Comparison of ENCODE assay signal across 20 cellular contexts in genomic region chr2:19764998-19765397, GRCh38.
DNase-seq lines count a peak whose midpoint lies in the region; ATAC-seq, FAIRE-seq and TF ChIP-seq lines count a peak whose summit lies in the region.
"Had no signal": no experiment of that assay in that cellular context is flagged by ENCODE, and none has a peak within 500 bp of the region (broad histone marks: within the 10 kb centered on the region; RNA-seq: fewer than 3 reads in every experiment).

No MANE protein-coding gene starts in this region.

- FAIRE-seq in HepG2 (lab: Jason Lieb, UNC): peak; percentile 52
- FAIRE-seq: GM12878, H1 had no signal

- H3K4me1 ChIP-seq in HepG2 (ENCODE audit: insufficient read depth, low read length) (no peaks in the 10 kb centered on the region), right lobe of liver (no peaks in the 10 kb centered on the region)
- H3K4me1 ChIP-seq: BLaER1 treated with 17β-estradiol and CSF1 and Interleukin-3, amounts not matched to agents 10 nM and 100 nM had no signal

- peak; percentile 73; the same call in 2 of the 3 replicates for ATAC-seq in HepG2
- ATAC-seq in right lobe of liver: no peak
- ATAC-seq in left lobe of liver: no peak
- no peak for ATAC-seq in GM18870 (IDR thresholded peaks at IDR 0.05; ENCODE audit: unreplicated experiment)
- no peak for ATAC-seq in SK-N-SH treated with all-trans-retinoic acid at 6 μM for 48 hours
- no peak for ATAC-seq in HG02840 (IDR thresholded peaks at IDR 0.05; ENCODE audit: low FRiP score, unreplicated experiment)
- ATAC-seq: GM12878 had no signal

- H3K36me3 ChIP-seq in HepG2 (replicated peaks in 1 of 2; ENCODE audit: control insufficient read depth in 1 of 2, insufficient read depth in 2 of 2, low read length in 2 of 2) (no peaks in the 10 kb centered on the region), right lobe of liver (no peaks in the 10 kb centered on the region), brain microvascular endothelial cell (replicated peaks) (no peaks in the 10 kb centered on the region)
- H3K36me3 ChIP-seq: BLaER1 treated with 17β-estradiol and CSF1 and Interleukin-3, amounts not matched to agents 10 nM and 100 nM; SJSA1 had no signal

- no peak overlapping the region for H2AFZ ChIP-seq in HepG2 (ENCODE audit: low read length)

- no peak overlapping the region for H3K9ac ChIP-seq in HepG2 (ENCODE audit: insufficient read depth, low read depth, low read length)
- H3K9ac ChIP-seq: BLaER1 treated with 17β-estradiol and CSF1 and Interleukin-3, amounts not matched to agents 10 nM and 100 nM had no signal

- WGBS in HepG2 (ENCODE audit: low lambda C conversion rate): 35% methylated on average over 6 of the region's 6 CpGs
- 83% methylated on average over 6 of the region's 6 CpGs for WGBS in right lobe of liver (ENCODE audit: insufficient coverage, low coverage, low lambda C conversion rate, missing lambda C conversion rate)

- TF ChIP-seq POLR2A in HepG2 (IDR thresholded peaks at IDR 0.05; ENCODE audit: insufficient read depth in 1 of 2, low read depth in 2 of 2, low read length in 2 of 2): no peak
- TF ChIP-seq POLR2A in right lobe of liver (IDR thresholded peaks at IDR 0.05): no peak

- in situ Hi-C loops in HepG2 (cut with HindIII; ENCODE audit: extremely low pct_ligation_motif_present, low pct_unique_long_range_greater_than_20kb): no loop called here
- in situ Hi-C loops in brain microvascular endothelial cell (cut with HindIII; ENCODE audit: low pct_ligation_motif_present, low sequenced_read_pairs): no loop called here

- TF ChIP-seq RAD21 in HepG2 (CRISPR knock-in tag; IDR thresholded peaks at IDR 0.05): no peak

- intact Hi-C loops in HepG2 (cut with micrococcal nuclease; ENCODE audit: unreplicated experiment) (no loop called here), right lobe of liver (cut with DNase I) (no loop called here)

- TF ChIP-seq EP300 in HepG2 (IDR thresholded peaks at IDR 0.05; ENCODE audit: low read depth in 2 of 2, low read length in 2 of 2) (no peak), HepG2 (CRISPR knock-in tag; IDR thresholded peaks at IDR 0.05; ENCODE audit: borderline replicate concordance) (no peak)

- H3K4me3 ChIP-seq in HepG2 (replicated peaks in 1 of 3; ENCODE audit: insufficient read depth in 1 of 3, low read depth in 2 of 3, low read length in 3 of 3) (no peak overlapping the region), right lobe of liver (no peak overlapping the region), brain microvascular endothelial cell (ENCODE audit: low read depth, low read length) (no peak overlapping the region)
- H3K4me3 ChIP-seq: BLaER1 treated with 17β-estradiol and CSF1 and Interleukin-3, amounts not matched to agents 10 nM and 100 nM; GM12878; SJSA1 had no signal

- TF ChIP-seq CTCF in HepG2 (CRISPR knock-in tag; IDR thresholded peaks at IDR 0.05) (no peak), right lobe of liver (IDR thresholded peaks at IDR 0.05) (no peak), brain microvascular endothelial cell (IDR thresholded peaks at IDR 0.05; ENCODE audit: low read depth, low read length, missing control alignments) (no peak)

- POLR2A ChIA-PET in HepG2 (lab: Yijun Ruan, JAX): no interaction called here

- CTCF ChIA-PET in HepG2 (lab: Yijun Ruan, JAX; ENCODE audit: low intra/inter-chr PET ratio, low total read pairs): no interaction called here

- DNase-seq in HepG2 (ENCODE audit: low spot score) (peak; percentile 30), right lobe of liver (no peak), brain microvascular endothelial cell (peak; percentile 23), left lobe of liver (ENCODE audit: low spot score) (peak; percentile 3), DMS153 (lab: John Stamatoyannopoulos, UW) (no peak)
- DNase-seq: DND-41, GDM1, MV-4-11, NCI-H1417, NCI-H187 treated with DMSO at 0.1 percent for 48 hours, NCI-H510A, NCI-H774, SW 1271 had no signal

- no peaks in the 10 kb centered on the region for H3K9me3 ChIP-seq in HepG2 (ENCODE audit: low read length)
- no peaks in the 10 kb centered on the region for H3K9me3 ChIP-seq in right lobe of liver
- H3K9me3 ChIP-seq: SJSA1 had no signal

- H3K79me2 ChIP-seq in HepG2 (ENCODE audit: insufficient read depth, low read length): no peaks in the 10 kb centered on the region

- H3K27me3 ChIP-seq in HepG2 (ENCODE audit: control insufficient read depth in 1 of 2, insufficient read depth in 2 of 2, low read length in 2 of 2): no peaks in the 10 kb centered on the region
- no peaks in the 10 kb centered on the region for H3K27me3 ChIP-seq in right lobe of liver
- no peaks in the 10 kb centered on the region for H3K27me3 ChIP-seq in brain microvascular endothelial cell (replicated peaks)
- H3K27me3 ChIP-seq: BLaER1 treated with 17β-estradiol and CSF1 and Interleukin-3, amounts not matched to agents 10 nM and 100 nM; SJSA1 had no signal

- BruUV-seq in HepG2 (replicated peaks; lab: Mats Ljungman, UMichigan): no TSS peak

- H3K27ac ChIP-seq in HepG2 (ENCODE audit: extremely low read length, insufficient read depth, low read length) (no peak overlapping the region), right lobe of liver (no peak overlapping the region), brain microvascular endothelial cell (no peak overlapping the region)
- H3K27ac ChIP-seq: BLaER1 treated with 17β-estradiol and CSF1 and Interleukin-3, amounts not matched to agents 10 nM and 100 nM; SJSA1 had no signal

- no peak overlapping the region for H3K4me2 ChIP-seq in HepG2 (ENCODE audit: low read depth, low read length)
- H3K4me2 ChIP-seq: BLaER1 treated with 17β-estradiol and CSF1 and Interleukin-3, amounts not matched to agents 10 nM and 100 nM had no signal

- H4K20me1 ChIP-seq in HepG2 (ENCODE audit: insufficient read depth, low read length): no peaks in the 10 kb centered on the region
- H4K20me1 ChIP-seq: BLaER1 treated with 17β-estradiol and CSF1 and Interleukin-3, amounts not matched to agents 10 nM and 100 nM had no signal

TF ChIP-seq in HepG2, 621 proteins besides CTCF, POLR2A, EP300 and RAD21 (continues in another document):
- TF ChIP-seq FOSL2 (CRISPR knock-in tag; IDR thresholded peaks at IDR 0.05): 0 out of 2 replicates have a peak, but pooled peaks have one; percentile 27
- no peak for TF ChIP-seq CEBPG (CRISPR knock-in tag; IDR thresholded peaks at IDR 0.05)
- no peak for TF ChIP-seq ZNF138 (CRISPR knock-in tag; IDR thresholded peaks at IDR 0.05; ENCODE audit: low read depth)
- no peak for TF ChIP-seq ZNF788 (CRISPR knock-in tag; IDR thresholded peaks at IDR 0.05; ENCODE audit: borderline replicate concordance)
- TF ChIP-seq ZNF296 (CRISPR knock-in tag; conservative IDR thresholded peaks at IDR 0.05): no peak
- no peak for TF ChIP-seq ZNF768 (CRISPR knock-in tag; IDR thresholded peaks at IDR 0.05)
- no peak for TF ChIP-seq KLF6 (CRISPR knock-in tag; IDR thresholded peaks at IDR 0.05)
- TF ChIP-seq TGIF2 (CRISPR knock-in tag; IDR thresholded peaks at IDR 0.05): no peak
- TF ChIP-seq MAFK (conservative IDR thresholded peaks at IDR 0.05 in 1 of 2, IDR thresholded peaks at IDR 0.05 in 1 of 2; ENCODE audit: low read length in 2 of 2): peak; percentile 61 to 75; a peak in 3 of 4 replicates
- TF ChIP-seq ZNF251 (CRISPR knock-in tag; IDR thresholded peaks at IDR 0.05): no peak
- no peak for TF ChIP-seq GTF2F1 (IDR thresholded peaks at IDR 0.05; ENCODE audit: low read length)
- peak; percentile 64; the same call in 1 of the 2 replicates for TF ChIP-seq MAFF (IDR thresholded peaks at IDR 0.05; ENCODE audit: low read depth, low read length)
- TF ChIP-seq ZNF644 (CRISPR knock-in tag; IDR thresholded peaks at IDR 0.05; ENCODE audit: low read depth): 0 out of 2 replicates have a peak, but pooled peaks have one; percentile 34
- TF ChIP-seq GFI1 (CRISPR knock-in tag; IDR thresholded peaks at IDR 0.05; ENCODE audit: borderline replicate concordance): no peak

TF ChIP-seq in SK-N-SH treated with all-trans-retinoic acid at 6 μM for 48 hours, 23 proteins besides CTCF, POLR2A, EP300 and RAD21 (continues in another document):
- no peak for TF ChIP-seq ZNF8 (CRISPR knock-in tag; IDR thresholded peaks at IDR 0.05)
- no peak for TF ChIP-seq ZNF70 (CRISPR knock-in tag; IDR thresholded peaks at IDR 0.05)
- no peak for TF ChIP-seq GLIS3 (CRISPR knock-in tag; IDR thresholded peaks at IDR 0.05)
- no peak for TF ChIP-seq RARB (CRISPR knock-in tag; IDR thresholded peaks at IDR 0.05)
- TF ChIP-seq TCF4 (CRISPR knock-in tag; IDR thresholded peaks at IDR 0.05; ENCODE audit: borderline replicate concordance): no peak
- TF ChIP-seq ZFP30 (CRISPR knock-in tag; IDR thresholded peaks at IDR 0.05): no peak
- no peak for TF ChIP-seq ARNTL (CRISPR knock-in tag; IDR thresholded peaks at IDR 0.05; ENCODE audit: borderline replicate concordance, low read depth)
- TF ChIP-seq OSR1 (CRISPR knock-in tag; IDR thresholded peaks at IDR 0.05): no peak
- no peak for TF ChIP-seq PATZ1 (CRISPR knock-in tag; IDR thresholded peaks at IDR 0.05; ENCODE audit: borderline replicate concordance)
- TF ChIP-seq, protein P1, sequence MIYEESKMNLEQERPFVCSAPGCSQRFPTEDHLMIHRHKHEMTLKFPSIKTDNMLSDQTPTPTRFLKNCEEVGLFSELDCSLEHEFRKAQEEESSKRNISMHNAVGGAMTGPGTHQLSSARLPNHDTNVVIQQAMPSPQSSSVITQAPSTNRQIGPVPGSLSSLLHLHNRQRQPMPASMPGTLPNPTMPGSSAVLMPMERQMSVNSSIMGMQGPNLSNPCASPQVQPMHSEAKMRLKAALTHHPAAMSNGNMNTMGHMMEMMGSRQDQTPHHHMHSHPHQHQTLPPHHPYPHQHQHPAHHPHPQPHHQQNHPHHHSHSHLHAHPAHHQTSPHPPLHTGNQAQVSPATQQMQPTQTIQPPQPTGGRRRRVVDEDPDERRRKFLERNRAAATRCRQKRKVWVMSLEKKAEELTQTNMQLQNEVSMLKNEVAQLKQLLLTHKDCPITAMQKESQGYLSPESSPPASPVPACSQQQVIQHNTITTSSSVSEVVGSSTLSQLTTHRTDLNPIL (CRISPR knock-in tag; IDR thresholded peaks at IDR 0.05; ENCODE audit: low read depth): no peak
- no peak for TF ChIP-seq ZNF565 (CRISPR knock-in tag; conservative IDR thresholded peaks at IDR 0.05; ENCODE audit: low read depth)

Comparison
In these comparisons a context has a peak if more than half of its experiments do, and no peak if none do; other contexts are left out.
1. DNase-seq: peak in HepG2 (single experiment), brain microvascular endothelial cell (single experiment) and left lobe of liver (single experiment); none in right lobe of liver (0 of 3) and DMS153 (single experiment).